In the genomic region with DNA sequence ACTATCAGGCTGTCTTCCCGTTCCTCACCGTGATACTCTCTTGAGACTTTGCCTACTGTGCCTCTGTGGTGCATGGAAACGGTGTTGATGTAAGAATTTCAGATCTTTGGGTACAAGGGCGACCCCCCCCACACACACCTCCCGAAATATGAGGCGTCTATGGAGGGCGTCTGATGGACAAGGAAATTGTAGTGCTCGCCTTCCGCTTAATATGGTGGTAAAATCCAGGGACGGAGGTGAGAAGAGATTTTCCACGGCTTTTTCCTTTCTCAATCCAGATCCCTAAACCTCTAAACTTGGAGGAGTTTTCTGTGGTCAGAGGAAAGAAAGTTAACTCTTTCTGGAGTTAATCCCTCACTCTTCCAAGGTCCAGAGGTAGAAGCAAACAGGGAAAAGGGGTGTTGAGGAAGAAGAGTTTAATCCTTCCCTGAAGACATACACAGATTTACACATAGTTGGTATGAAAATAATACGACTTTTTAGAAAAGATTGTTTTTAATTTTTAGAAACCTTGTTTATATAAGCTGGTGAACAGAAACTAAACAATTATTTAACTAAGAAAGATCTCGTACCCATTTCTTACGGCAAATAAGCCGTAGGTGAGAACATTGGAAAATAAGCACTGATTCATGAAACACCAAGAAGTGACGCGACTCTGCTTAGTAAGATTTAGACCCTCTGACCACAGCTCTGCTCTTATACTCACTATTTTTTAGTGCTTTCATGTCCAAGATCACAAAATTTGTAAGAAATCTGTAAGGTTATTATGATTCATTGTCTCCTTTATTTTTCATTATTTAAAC, we compare ENCODE assay signal across 8 cellular contexts. TPM values are rescaled to one million over a fixed set of nuclear protein-coding genes. Genes with fewer than 3 reads are reported as not detected.
DNase-seq lines count a peak whose midpoint lies in the region; ATAC-seq, FAIRE-seq and TF ChIP-seq lines count a peak whose summit lies in the region.

No MANE protein-coding gene starts in this region.

- no peak overlapping the region for H2BK12ac ChIP-seq in H1 (ENCODE audit: low read depth, low read length)

- H3K56ac ChIP-seq in H1 (replicated peaks; ENCODE audit: insufficient read length, low read depth, low read length) = peak overlapping the region; percentile 43

- 19% methylated on average over 17 of the region's 17 CpGs; no CpG with 5 or more reads in 1 of the 2 experiments for WGBS in H1 (ENCODE audit: extremely low coverage in 1 of 2, insufficient coverage in 1 of 2, insufficient read length in 1 of 2, insufficient replicate concordance in 2 of 2, low coverage in 1 of 2, low lambda C conversion rate in 2 of 2, missing lambda C conversion rate in 1 of 2), 2 experiments

- no peak overlapping the region for H3K4ac ChIP-seq in H1 (replicated peaks; ENCODE audit: insufficient read length, low read depth, low read length)

- no peak for DNase-seq in NT2/D1 (ENCODE audit: low read depth, low spot score)
- peak in 1 of 2 experiments; percentile 69 for DNase-seq in H1 (ENCODE audit: low read depth in 1 of 2, low spot score in 2 of 2)
- no peak for DNase-seq in omental fat pad (ENCODE audit: low spot score)
- DNase-seq in NCI-H2107 (lab: John Stamatoyannopoulos, UW) = no peak
- no peak for DNase-seq in NCI-H1436 treated with DMSO at 0.1 percent for 48 hours (lab: John Stamatoyannopoulos, UW)

- no peaks in the 10 kb centered on the region; the same call in 1 of the 2 replicates for H3K27me3 ChIP-seq in ACC112 (ENCODE audit: insufficient read depth, low read length)
- no peaks in the 10 kb centered on the region for H3K27me3 ChIP-seq in NT2/D1 (ENCODE audit: insufficient read depth, insufficient read length)
- no peaks in the 10 kb centered on the region for H3K27me3 ChIP-seq in H1 (replicated peaks in 1 of 4; ENCODE audit: control insufficient read depth in 3 of 4, extremely low read depth in 1 of 4, insufficient read depth in 3 of 4, low read length in 3 of 4)

- H3K36me3 ChIP-seq in ACC112 (ENCODE audit: insufficient read depth, low read length) = no peaks in the 10 kb centered on the region
- no peaks in the 10 kb centered on the region for H3K36me3 ChIP-seq in NT2/D1 (ENCODE audit: insufficient read depth, insufficient read length, low read length)
- no peaks in the 10 kb centered on the region for H3K36me3 ChIP-seq in H1 (ENCODE audit: control insufficient read depth in 2 of 4, insufficient read depth in 4 of 4, low read length in 3 of 4)

- peak overlapping the region; percentile 72 for H3K9ac ChIP-seq in NT2/D1 (ENCODE audit: insufficient read length, low read depth)
- peak overlapping the region in 3 of 4 experiments; percentile 27 to 70 (median 69); a peak in 4 of 7 replicates for H3K9ac ChIP-seq in H1 (replicated peaks in 1 of 4; ENCODE audit: extremely low read depth in 1 of 4, low read depth in 3 of 4, low read length in 3 of 4)

- peak; percentile 2 for ATAC-seq in GM18909 (IDR thresholded peaks at IDR 0.05; ENCODE audit: poor library complexity, unreplicated experiment)
- ATAC-seq in omental fat pad (ENCODE audit: low FRiP score) = peak; percentile 5
- ATAC-seq in HG02623 (IDR thresholded peaks at IDR 0.05; ENCODE audit: unreplicated experiment) = no peak

- no peak for FAIRE-seq in H1 (lab: Jason Lieb, UNC)

- no peaks in the 10 kb centered on the region for H3K79me1 ChIP-seq in H1 (ENCODE audit: low read depth, low read length)

- no peak for TF ChIP-seq CTCF in H1 (IDR thresholded peaks at IDR 0.05; ENCODE audit: control extremely low read depth in 1 of 3, insufficient read depth in 1 of 3, low read depth in 1 of 3, low read length in 3 of 3)
- no peak for TF ChIP-seq CTCF in omental fat pad (IDR thresholded peaks at IDR 0.05)

- no peak overlapping the region for H2BK5ac ChIP-seq in H1 (ENCODE audit: low read depth, low read length)

- H3K14ac ChIP-seq in H1 (ENCODE audit: insufficient read length) = no peak overlapping the region

- H2AFZ ChIP-seq in ACC112 (ENCODE audit: low read length, unreplicated experiment) (peak overlapping the region; percentile 94), H1 (ENCODE audit: low read length) (peak overlapping the region; percentile 99)

- no peak overlapping the region for H4K8ac ChIP-seq in H1 (ENCODE audit: extremely low read depth, insufficient read depth, low read length)

- TF ChIP-seq POLR2A in H1 (IDR thresholded peaks at IDR 0.05; ENCODE audit: control extremely low read depth in 1 of 2, low read depth in 2 of 2, low read length in 2 of 2) = no peak

- peak overlapping the region; percentile 68 to 80 for H3K4me2 ChIP-seq in H1 (ENCODE audit: insufficient read depth in 1 of 2, low read depth in 2 of 2, low read length in 2 of 2)

- H2AK5ac ChIP-seq in H1 (ENCODE audit: low read depth, low read length) = no peak overlapping the region

- no peak overlapping the region for H4K91ac ChIP-seq in H1 (replicated peaks; ENCODE audit: insufficient read length, low read length)

- TF ChIP-seq EP300 in H1 (IDR thresholded peaks at IDR 0.05; ENCODE audit: borderline replicate concordance in 1 of 2, low read depth in 2 of 2, low read length in 2 of 2) = no peak

- H3K4me3 ChIP-seq in ACC112 (ENCODE audit: low read depth, low read length) (peak overlapping the region; percentile 80), NT2/D1 (ENCODE audit: insufficient read length, low read depth) (peak overlapping the region; percentile 82), H1 (ENCODE audit: extremely low read depth in 1 of 4, insufficient read depth in 2 of 4, low read depth in 3 of 4, low read length in 4 of 4) (peak overlapping the region; percentile 60 to 98 (median 95))

- H3K79me2 ChIP-seq in ACC112 (ENCODE audit: control insufficient read depth, insufficient read depth, low read length, unreplicated experiment) (no peaks in the 10 kb centered on the region), H1 (ENCODE audit: control insufficient read depth in 1 of 2, insufficient read depth in 2 of 2, low read length in 2 of 2) (no peaks in the 10 kb centered on the region)

- no peak overlapping the region for H2BK120ac ChIP-seq in H1 (replicated peaks; ENCODE audit: low read depth, low read length)

- peaks cover 4% of the 10 kb centered on the region for H3K23me2 ChIP-seq in H1 (ENCODE audit: low read depth, low read length)

- no peak overlapping the region for H4K5ac ChIP-seq in H1 (ENCODE audit: insufficient read length, low read depth, low read length)

- no peaks in the 10 kb centered on the region for H3K9me3 ChIP-seq in NT2/D1 (ENCODE audit: insufficient read depth, low read length)
- no peaks in the 10 kb centered on the region for H3K9me3 ChIP-seq in H1 (ENCODE audit: insufficient read depth in 2 of 2, low read depth in 1 of 2, low read length in 1 of 2)

- H3K4me1 ChIP-seq in ACC112 (ENCODE audit: control insufficient read depth, insufficient read depth, low read length, unreplicated experiment) (peaks cover 14% of the 10 kb centered on the region), NT2/D1 (ENCODE audit: insufficient read depth, insufficient read length) (peaks cover 2% of the 10 kb centered on the region), H1 (replicated peaks in 1 of 4; ENCODE audit: control insufficient read depth in 3 of 4, insufficient read depth in 4 of 4, low read length in 3 of 4) (peaks cover 0 to 2% (median 0%) of the 10 kb centered on the region in 4 experiments; a peak in 2 of 7 replicates)

- TF ChIP-seq RAD21 in H1 (IDR thresholded peaks at IDR 0.05 in 1 of 2, conservative IDR thresholded peaks at IDR 0.05 in 1 of 2; ENCODE audit: low read depth in 2 of 2, low read length in 2 of 2) = no peak

- CTCF ChIA-PET in H1 (lab: Charles Lee; ENCODE audit: partially characterized antibody) = interaction anchor here (0.7 to 3.2 kb wide), 14 partner anchors 9 to 286 kb away, joined by 3 to 21 read pairs (median 4); partner anchors contain the start of genes PARP2, PNP and RNASE4

- H3K23ac ChIP-seq in H1 (ENCODE audit: insufficient read length) = no peak overlapping the region

- H2BK15ac ChIP-seq in H1 (ENCODE audit: low read length) = no peak overlapping the region

- H3K27ac ChIP-seq in ACC112 (ENCODE audit: low read depth, low read length) (peak overlapping the region; percentile 68), H1 (ENCODE audit: low read depth, low read length) (no peak overlapping the region)

- POLR2A ChIA-PET in H1 (lab: Charles Lee; ENCODE audit: partially characterized antibody) = interaction anchor here (0.7 to 2.2 kb wide), 5 partner anchors 37 to 271 kb away, joined by 3 to 9 read pairs (median 5); partner anchors contain the start of genes PARP2, PNP and RNASE4

- H2BK20ac ChIP-seq in H1 (ENCODE audit: low read length) = no peak overlapping the region

- H3K18ac ChIP-seq in H1 (ENCODE audit: extremely low read depth, low read length) = no peak overlapping the region

- H4K20me1 ChIP-seq in H1 (replicated peaks in 1 of 2; ENCODE audit: control insufficient read depth in 1 of 2, insufficient read depth in 2 of 2, low read length in 2 of 2) = no peaks in the 10 kb centered on the region

RNA-seq across cellular contexts. Expression of gene RNASE12, which starts 23.1 kb away (rescaled TPM):
- total RNA-seq in H1 (2021; fragmentation: NEBNext Ultra II Directional; extraction: Animal tissue kit (Norgen Biotek cat#: 25700)) = not detected in 2 replicates
- not detected in 2 replicates for polyA plus RNA-seq in H1 (2011; rRNA removed)
- polyA plus RNA-seq in H1 (2011; cell fraction: cytosol; rRNA removed) = not detected
- polyA plus RNA-seq in H1 (2011; cell fraction: nucleus; rRNA removed) = not detected
- not detected in 4 replicates for polyA plus RNA-seq in H1 (2012, experiment 1 of 2)
- polyA plus RNA-seq in H1 (2012, experiment 2 of 2) = not detected
- polyA plus RNA-seq in H1 (2013, experiment 1 of 2) = not detected
- polyA plus RNA-seq in H1 (2013, experiment 2 of 2) = not detected
- polyA minus RNA-seq in H1 (2011; rRNA and poly(A)+ RNA removed) = not detected in 2 replicates
- not detected for polyA minus RNA-seq in H1 (2011; cell fraction: cytosol; rRNA and poly(A)+ RNA removed)
- polyA minus RNA-seq in H1 (2011; cell fraction: nucleus; rRNA and poly(A)+ RNA removed) = not detected
- not detected for total RNA-seq in omental fat pad

RNA-seq across cellular contexts. Expression of gene RNASE11, which starts 26.4 kb away (rescaled TPM):
- total RNA-seq in H1 (2021; fragmentation: NEBNext Ultra II Directional; extraction: Animal tissue kit (Norgen Biotek cat#: 25700)) = not detected in 2 replicates
- not detected in 2 replicates for polyA plus RNA-seq in H1 (2011; rRNA removed)
- polyA plus RNA-seq in H1 (2011; cell fraction: cytosol; rRNA removed) = not detected
- not detected for polyA plus RNA-seq in H1 (2011; cell fraction: nucleus; rRNA removed)
- polyA plus RNA-seq in H1 (2012, experiment 1 of 2) = not detected in 4 replicates
- not detected for polyA plus RNA-seq in H1 (2012, experiment 2 of 2)
- 0.06 TPM for polyA plus RNA-seq in H1 (2013, experiment 1 of 2)
- 0.09 TPM for polyA plus RNA-seq in H1 (2013, experiment 2 of 2)
- polyA minus RNA-seq in H1 (2011; rRNA and poly(A)+ RNA removed) = not detected in 2 replicates
- polyA minus RNA-seq in H1 (2011; cell fraction: cytosol; rRNA and poly(A)+ RNA removed) = not detected
- not detected for polyA minus RNA-seq in H1 (2011; cell fraction: nucleus; rRNA and poly(A)+ RNA removed)
- total RNA-seq in omental fat pad = not detected

RNA-seq across cellular contexts. Expression of gene OR6S1, which starts 27.3 kb away (rescaled TPM):
- not detected in 2 replicates for total RNA-seq in H1 (2021; fragmentation: NEBNext Ultra II Directional; extraction: Animal tissue kit (Norgen Biotek cat#: 25700))
- not detected in 2 replicates for polyA plus RNA-seq in H1 (2011; rRNA removed)
- polyA plus RNA-seq in H1 (2011; cell fraction: cytosol; rRNA removed) = not detected
- not detected for polyA plus RNA-seq in H1 (2011; cell fraction: nucleus; rRNA removed)
- polyA plus RNA-seq in H1 (2012, experiment 1 of 2) = not detected in 4 replicates
- not detected for polyA plus RNA-seq in H1 (2012, experiment 2 of 2)
- polyA plus RNA-seq in H1 (2013, experiment 1 of 2) = not detected
- polyA plus RNA-seq in H1 (2013, experiment 2 of 2) = not detected
- 0.17 TPM in 1 of 2 replicates, not detected in the other for polyA minus RNA-seq in H1 (2011; rRNA and poly(A)+ RNA removed)
- polyA minus RNA-seq in H1 (2011; cell fraction: cytosol; rRNA and poly(A)+ RNA removed) = not detected
- polyA minus RNA-seq in H1 (2011; cell fraction: nucleus; rRNA and poly(A)+ RNA removed) = not detected
- not detected for total RNA-seq in omental fat pad

RNA-seq across cellular contexts. Expression of gene RNASE9, which starts 53.4 kb away (rescaled TPM):
- total RNA-seq in H1 (2021; fragmentation: NEBNext Ultra II Directional; extraction: Animal tissue kit (Norgen Biotek cat#: 25700)) = not detected in 2 replicates
- 0.06 TPM in 2 replicates for polyA plus RNA-seq in H1 (2011; rRNA removed)
- polyA plus RNA-seq in H1 (2011; cell fraction: cytosol; rRNA removed) = 0.12 TPM
- polyA plus RNA-seq in H1 (2011; cell fraction: nucleus; rRNA removed) = 0.13 TPM
- polyA plus RNA-seq in H1 (2012, experiment 1 of 2) = not detected in 4 replicates
- not detected for polyA plus RNA-seq in H1 (2012, experiment 2 of 2)
- 0.14 TPM for polyA plus RNA-seq in H1 (2013, experiment 1 of 2)
- 0.17 TPM for polyA plus RNA-seq in H1 (2013, experiment 2 of 2)
- 0.22 TPM in 1 of 2 replicates, not detected in the other for polyA minus RNA-seq in H1 (2011; rRNA and poly(A)+ RNA removed)
- not detected for polyA minus RNA-seq in H1 (2011; cell fraction: cytosol; rRNA and poly(A)+ RNA removed)
- polyA minus RNA-seq in H1 (2011; cell fraction: nucleus; rRNA and poly(A)+ RNA removed) = 0.60 TPM
- not detected for total RNA-seq in omental fat pad
